In genomic region chr2:212392048-212392447, GRCh38 we compare ENCODE assay signal across 20 cellular contexts.
DNase-seq lines count a peak whose midpoint lies in the region; ATAC-seq, FAIRE-seq and TF ChIP-seq lines count a peak whose summit lies in the region.
"Had no signal": no experiment of that assay in that cellular context is flagged by ENCODE, and none has a peak within 500 bp of the region (broad histone marks: within the 10 kb centered on the region; RNA-seq: fewer than 3 reads in every experiment).

No MANE protein-coding gene starts in this region.

- CTCF ChIA-PET in A673 (lab: Charles Lee) = no interaction called here

- intact Hi-C loops in A673 (cut with micrococcal nuclease; ENCODE audit: unreplicated experiment) = no loop called here

- H3K27me3 ChIP-seq in A673 (replicated peaks; ENCODE audit: insufficient read depth, low read depth, low read length, poor library complexity) = no peaks in the 10 kb centered on the region
- no peaks in the 10 kb centered on the region for H3K27me3 ChIP-seq in RWPE2 (ENCODE audit: insufficient read depth, poor library complexity, severe bottlenecking)
- H3K27me3 ChIP-seq: colonic mucosa, neural progenitor cell had no signal

- H3K27ac ChIP-seq in A673 (ENCODE audit: low read depth, low read length, poor library complexity, severe bottlenecking) (no peak overlapping the region), RWPE2 (ENCODE audit: poor library complexity, severe bottlenecking) (no peak overlapping the region)
- H3K27ac ChIP-seq: colonic mucosa, neural progenitor cell, PC-9 had no signal

- H3K9me3 ChIP-seq in A673 (ENCODE audit: low read depth, low read length, poor library complexity, severe bottlenecking) (no peaks in the 10 kb centered on the region), RWPE2 (ENCODE audit: severe bottlenecking) (no peaks in the 10 kb centered on the region)
- H3K9me3 ChIP-seq: colonic mucosa had no signal

- H3K4me3 ChIP-seq in A673 (ENCODE audit: low read depth, low read length, poor library complexity, severe bottlenecking) = no peak overlapping the region
- no peak overlapping the region for H3K4me3 ChIP-seq in RWPE2 (ENCODE audit: severe bottlenecking)
- H3K4me3 ChIP-seq: colonic mucosa, neural progenitor cell, PC-9 had no signal

- TF ChIP-seq POLR2A in H54 (IDR thresholded peaks at IDR 0.05; ENCODE audit: low read depth, low read length) (no peak), GM12892 (IDR thresholded peaks at IDR 0.05; ENCODE audit: low read depth, low read length) (no peak)

- TF ChIP-seq CTCF in A673 (conservative IDR thresholded peaks at IDR 0.05; ENCODE audit: low read depth, low read length) = no peak
- no peak for TF ChIP-seq CTCF in RWPE2 (IDR thresholded peaks at IDR 0.05; ENCODE audit: poor library complexity, severe bottlenecking)

- ATAC-seq in RWPE2 (ENCODE audit: low read depth) (peak; percentile 73), GM21529 (IDR thresholded peaks at IDR 0.05; ENCODE audit: unreplicated experiment) (no peak), HG02938 (IDR thresholded peaks at IDR 0.05; ENCODE audit: unreplicated experiment) (no peak)
- ATAC-seq: activated CD8-positive, alpha-beta T cell treated with anti-CD3 and anti-CD28 coated beads for 36 hours had no signal

- POLR2A ChIA-PET in A673 (lab: Charles Lee; ENCODE audit: low non-redundant PET) = no interaction called here

- FAIRE-seq in H54 (lab: Jason Lieb, UNC) (no peak), GM12892 (lab: Jason Lieb, UNC) (no peak)
- FAIRE-seq: urothelium cell line had no signal

- BruUV-seq in A673 (replicated peaks; lab: Mats Ljungman, UMichigan) = no TSS peak

- H3K4me1 ChIP-seq in A673 (ENCODE audit: insufficient read depth, low read length, poor library complexity, severe bottlenecking) (peaks cover 5% of the 10 kb centered on the region), RWPE2 (ENCODE audit: insufficient read depth, poor library complexity, severe bottlenecking) (peaks cover 6% of the 10 kb centered on the region)
- H3K4me1 ChIP-seq: colonic mucosa, neural progenitor cell had no signal

- DNase-seq in A673 (ENCODE audit: low spot score) = peak; percentile 33
- DNase-seq in H54 (ENCODE audit: insufficient read length, low spot score) = peak; percentile 2
- no peak for DNase-seq in RWPE2 (ENCODE audit: low spot score)
- DNase-seq in fibroblast of peridontal ligament (ENCODE audit: extremely low read depth) = peak; percentile 83
- DNase-seq in GM12892 (ENCODE audit: insufficient read length) = no peak
- DNase-seq in GF-D8 (lab: John Stamatoyannopoulos, UW) = no peak
- DNase-seq: activated CD4-positive, CD25-positive, alpha-beta regulatory T cell; activated CD8-positive, alpha-beta T cell treated with anti-CD3 and anti-CD28 coated beads for 36 hours; activated naive CD4-positive, alpha-beta T cell; activated T-cell treated with anti-CD3 and anti-CD28 coated beads, Interleukin-2, amount 50 U/mL, for 1 hour; colonic mucosa; DMS153; NCI-H82; PC-9; stimulated activated CD4-positive, alpha-beta T cell treated with anti-CD3 and anti-CD28 coated beads, Interleukin-12 subunit alpha, Interleukin-12 subunit beta, amount 100 ng/mL, for 4 hours; substantia nigra had no signal

- H3K36me3 ChIP-seq in A673 (ENCODE audit: insufficient read depth, low read length, poor library complexity, severe bottlenecking) (no peaks in the 10 kb centered on the region), RWPE2 (ENCODE audit: low read depth) (no peaks in the 10 kb centered on the region)
- H3K36me3 ChIP-seq: colonic mucosa, neural progenitor cell had no signal

Comparison
In these comparisons a context has a peak if more than half of its experiments do, and no peak if none do; other contexts are left out.
1. DNase-seq: peak in A673 (single experiment), H54 (single experiment) and fibroblast of peridontal ligament (single experiment); none in RWPE2 (single experiment), GM12892 (single experiment) and GF-D8 (single experiment).